In genomic region chr15:77173487-77173886, GRCh38 we compare ENCODE assay signal across 1 cellular context.
TF ChIP-seq lines count a peak whose summit lies in the region.

No MANE protein-coding gene starts in this region.

TF ChIP-seq in HepG2, 621 proteins besides CTCF, POLR2A, EP300 and RAD21 (continued from another document):
- TF ChIP-seq CEBPZ (IDR thresholded peaks at IDR 0.05; ENCODE audit: low read length), result no peak
- TF ChIP-seq ERF (CRISPR knock-in tag; IDR thresholded peaks at IDR 0.05), result peak; percentile 63; the same call in 1 of the 2 replicates
- TF ChIP-seq SAP130 (CRISPR knock-in tag; IDR thresholded peaks at IDR 0.05; ENCODE audit: low read depth), result 0 out of 2 replicates have a peak, but pooled peaks have one; percentile 38
- no peak for TF ChIP-seq PLRG1 (conservative IDR thresholded peaks at IDR 0.05)
- peak; percentile 73; the same call in 1 of the 2 replicates for TF ChIP-seq TBX2 (CRISPR knock-in tag; IDR thresholded peaks at IDR 0.05; ENCODE audit: borderline replicate concordance)
- TF ChIP-seq ZNF644 (CRISPR knock-in tag; IDR thresholded peaks at IDR 0.05; ENCODE audit: low read depth), result peak; percentile 73
- no peak for TF ChIP-seq SOX13 (IDR thresholded peaks at IDR 0.05)
- TF ChIP-seq SOX13 (CRISPR knock-in tag; conservative IDR thresholded peaks at IDR 0.05 in 1 of 2, IDR thresholded peaks at IDR 0.05 in 1 of 2), result peak in 1 of 2 experiments; percentile 80; a peak in 2 of 4 replicates
- TF ChIP-seq ZMYM4 (CRISPR knock-in tag; IDR thresholded peaks at IDR 0.05), result peak; percentile 41; the same call in 1 of the 2 replicates
- TF ChIP-seq NCOR1 (IDR thresholded peaks at IDR 0.05; ENCODE audit: borderline replicate concordance, low read length), result peak; percentile 42; the same call in 1 of the 2 replicates
- no peak for TF ChIP-seq ZNF530 (CRISPR knock-in tag; IDR thresholded peaks at IDR 0.05; ENCODE audit: low read depth)
- TF ChIP-seq THRA (CRISPR knock-in tag; IDR thresholded peaks at IDR 0.05; ENCODE audit: borderline replicate concordance), result no peak; the same call in 1 of the 2 replicates
- peak; percentile 77 for TF ChIP-seq PAXIP1 (CRISPR knock-in tag; conservative IDR thresholded peaks at IDR 0.05)
- TF ChIP-seq ARID5B (CRISPR knock-in tag; IDR thresholded peaks at IDR 0.05), result peak; percentile 67
- peak; percentile 38; the same call in 1 of the 3 replicates for TF ChIP-seq MXI1 (IDR thresholded peaks at IDR 0.05; ENCODE audit: borderline replicate concordance, low read depth, low read length)
- 0 out of 2 replicates have a peak, but pooled peaks have one; percentile 43 for TF ChIP-seq MAX (IDR thresholded peaks at IDR 0.05)
- TF ChIP-seq HNF4G (IDR thresholded peaks at IDR 0.05; ENCODE audit: borderline replicate concordance, low read depth, low read length), result 0 out of 2 replicates have a peak, but pooled peaks have one; percentile 8
- no peak for TF ChIP-seq HNF4G (CRISPR knock-in tag; IDR thresholded peaks at IDR 0.05; ENCODE audit: borderline replicate concordance, low read depth)
- TF ChIP-seq ZBTB4 (CRISPR knock-in tag; IDR thresholded peaks at IDR 0.05; ENCODE audit: borderline replicate concordance), result no peak
- TF ChIP-seq ZNF251 (CRISPR knock-in tag; IDR thresholded peaks at IDR 0.05), result no peak
- no peak for TF ChIP-seq AGO1 (IDR thresholded peaks at IDR 0.05; ENCODE audit: low read depth, low read length, poor library complexity, severe bottlenecking)
- no peak for TF ChIP-seq YY1 (IDR thresholded peaks at IDR 0.05; ENCODE audit: insufficient read depth, insufficient replicate concordance, low read depth, low read length)
- no peak for TF ChIP-seq ZNF138 (CRISPR knock-in tag; IDR thresholded peaks at IDR 0.05; ENCODE audit: low read depth)
- TF ChIP-seq HDAC1 (CRISPR knock-in tag; IDR thresholded peaks at IDR 0.05), result peak; percentile 37; the same call in 1 of the 2 replicates
- TF ChIP-seq MED1 (CRISPR knock-in tag; IDR thresholded peaks at IDR 0.05), result 0 out of 2 replicates have a peak, but pooled peaks have one; percentile 20
- TF ChIP-seq SIX1 (CRISPR knock-in tag; IDR thresholded peaks at IDR 0.05; ENCODE audit: borderline replicate concordance), result 0 out of 2 replicates have a peak, but pooled peaks have one; percentile 17
- TF ChIP-seq ZNF652 (CRISPR knock-in tag; IDR thresholded peaks at IDR 0.05; ENCODE audit: borderline replicate concordance, low read depth), result peak; percentile 48; the same call in 1 of the 2 replicates
- no peak for TF ChIP-seq ZXDC (CRISPR knock-in tag; IDR thresholded peaks at IDR 0.05)
- TF ChIP-seq THAP8 (CRISPR knock-in tag; IDR thresholded peaks at IDR 0.05; ENCODE audit: borderline replicate concordance), result no peak
- TF ChIP-seq MIXL1 (CRISPR knock-in tag; IDR thresholded peaks at IDR 0.05), result peak; percentile 36; the same call in 1 of the 2 replicates
